12 cellular contexts compared by ENCODE assay signal in genomic region chr17:77312786-77313599, GRCh38.
DNase-seq lines count a peak whose midpoint lies in the region; ATAC-seq, FAIRE-seq and TF ChIP-seq lines count a peak whose summit lies in the region.
"Had no signal": no experiment of that assay in that cellular context is flagged by ENCODE, and none has a peak within 500 bp of the region (broad histone marks: within the 10 kb centered on the region; RNA-seq: fewer than 3 reads in every experiment).

No MANE protein-coding gene starts in this region.

- no peaks in the 10 kb centered on the region for H3K27me3 Mint-ChIP-seq in HFFc6 (ENCODE audit: insufficient read depth)

- TF ChIP-seq CTCF in HFFc6 (IDR thresholded peaks at IDR 0.05) (no peak), colonic mucosa (IDR thresholded peaks at IDR 0.05) (no peak), lower lobe of right lung (IDR thresholded peaks at IDR 0.05) (no peak), thoracic aorta (IDR thresholded peaks at IDR 0.05) (no peak)

- no peaks in the 10 kb centered on the region for H3K36me3 Mint-ChIP-seq in HFFc6 (ENCODE audit: low read depth)

- ATAC-seq in lower lobe of right lung (no peak), thoracic aorta (ENCODE audit: insufficient number of reproducible peaks, low FRiP score, low read depth) (no peak)

- no peak overlapping the region for H3K27ac Mint-ChIP-seq in HFFc6

- H3K9me3 ChIP-seq in colonic mucosa: no peaks in the 10 kb centered on the region
- no peaks in the 10 kb centered on the region for H3K9me3 ChIP-seq in lower lobe of right lung
- H3K9me3 ChIP-seq in thoracic aorta: no peaks in the 10 kb centered on the region

- H3K4me3 ChIP-seq in colonic mucosa (no peak overlapping the region), lower lobe of right lung (no peak overlapping the region), thoracic aorta (peak overlapping the region; percentile 32)

- H3K27me3 ChIP-seq in colonic mucosa: no peaks in the 10 kb centered on the region
- no peaks in the 10 kb centered on the region for H3K27me3 ChIP-seq in lower lobe of right lung (ENCODE audit: low read depth)
- no peaks in the 10 kb centered on the region for H3K27me3 ChIP-seq in thoracic aorta (replicated peaks; ENCODE audit: insufficient read depth)

- H3K4me3 Mint-ChIP-seq in HFFc6: no peak overlapping the region

- DNase-seq in HFFc6 (peak; percentile 46), colonic mucosa (peak; percentile 89), lower lobe of right lung (peak; percentile 36), thoracic aorta (ENCODE audit: low spot score) (peak; percentile 47), H54 (ENCODE audit: insufficient read length, low spot score) (no peak), 8988T (no peak), NCI-H1694 (lab: John Stamatoyannopoulos, UW) (no peak)
- DNase-seq in activated CD4-positive, alpha-beta T cell treated with anti-CD3 and anti-CD28 coated beads, Interleukin-2, amount 50 U/mL, for 48 hours: no peak
- DNase-seq: activated CD8-positive, alpha-beta memory T cell treated with anti-CD3 and anti-CD28 coated beads for 24 hours; cortex of kidney; NCI-H1436 treated with DMSO at 0.1 percent for 48 hours had no signal

- intact Hi-C loops in colonic mucosa (cut with DNase I) (no loop called here), lower lobe of right lung (cut with DNase I) (no loop called here)

- H3K4me1 ChIP-seq in colonic mucosa (peaks cover 16% of the 10 kb centered on the region), lower lobe of right lung (peaks cover 30% of the 10 kb centered on the region), thoracic aorta (ENCODE audit: control insufficient read depth in 1 of 2, low read depth in 2 of 2) (peaks cover 29 to 51% of the 10 kb centered on the region in 2 donors)

- H3K9me3 Mint-ChIP-seq in HFFc6: no peaks in the 10 kb centered on the region

- peaks cover 51% of the 10 kb centered on the region for H3K4me1 Mint-ChIP-seq in HFFc6 (ENCODE audit: low read depth)

- peak overlapping the region; percentile 69 for H3K27ac ChIP-seq in colonic mucosa
- H3K27ac ChIP-seq in lower lobe of right lung: no peak overlapping the region
- H3K27ac ChIP-seq in thoracic aorta: peak overlapping the region; percentile 13 to 20

- no peak for TF ChIP-seq POLR2A in H54 (IDR thresholded peaks at IDR 0.05; ENCODE audit: low read depth, low read length)

- H3K36me3 ChIP-seq in colonic mucosa (no peaks in the 10 kb centered on the region), lower lobe of right lung (no peaks in the 10 kb centered on the region), thoracic aorta (no peaks in the 10 kb centered on the region)

- FAIRE-seq in H54 (lab: Jason Lieb, UNC): no peak
- FAIRE-seq: urothelium cell line had no signal

- H3K9ac ChIP-seq in colonic mucosa (ENCODE audit: low read depth in 2 of 2, low read length in 2 of 2): peak overlapping the region in 1 of 2 donors; percentile 23

Comparison
In these comparisons a context has a peak if more than half of its experiments do, and no peak if none do; other contexts are left out.
1. DNase-seq: peak in HFFc6 (single experiment), colonic mucosa (single experiment), lower lobe of right lung (single experiment) and thoracic aorta (single experiment); none in H54 (single experiment), 8988T (single experiment), activated CD4-positive, alpha-beta T cell treated with anti-CD3 and anti-CD28 coated beads, Interleukin-2, amount 50 U/mL, for 48 hours (0 of 2) and NCI-H1694 (single experiment).